Comparison of ENCODE assay signal across 8 cellular contexts in genomic region chr12:96258451-96258933, GRCh38.
DNase-seq lines count a peak whose midpoint lies in the region; ATAC-seq and TF ChIP-seq lines count a peak whose summit lies in the region.

No MANE protein-coding gene starts in this region.

- H3K9ac ChIP-seq in neural progenitor cell: no peak overlapping the region

- peaks cover 28% of the 10 kb centered on the region for H3K36me3 Mint-ChIP-seq in neural progenitor cell

- DNase-seq in COR-L47 (lab: John Stamatoyannopoulos, UW) (peak; percentile 66), NCI-H2107 (lab: John Stamatoyannopoulos, UW) (peak; percentile 87), dorsolateral prefrontal cortex (peak in 1 of 10 donors; percentile 28), neural progenitor cell (ENCODE audit: low spot score) (peak; percentile 66), GOT3 (lab: John Stamatoyannopoulos, UW) (no peak), AML-193 (lab: John Stamatoyannopoulos, UW) (no peak), NCI-H1105 treated with DMSO at 0.1 percent for 48 hours (lab: John Stamatoyannopoulos, UW) (no peak)

- no peaks in the 10 kb centered on the region for H3K79me2 ChIP-seq in neural progenitor cell (ENCODE audit: low read depth)

- intact Hi-C loops in dorsolateral prefrontal cortex (cut with DNase I): no loop called here

- H3K27ac ChIP-seq in dorsolateral prefrontal cortex (peak overlapping the region in 45 of 59 donors; percentile 1 to 76 (median 42)), neural progenitor cell (peak overlapping the region; percentile 92)

- peaks cover 13% of the 10 kb centered on the region for H3K4me1 Mint-ChIP-seq in neural progenitor cell

- H3F3A ChIP-seq in neural progenitor cell (ENCODE audit: low read depth): peaks cover 40% of the 10 kb centered on the region

- H4K20me1 ChIP-seq in neural progenitor cell (ENCODE audit: low read depth): no peaks in the 10 kb centered on the region

- ATAC-seq in HG02678 (IDR thresholded peaks at IDR 0.05; ENCODE audit: unreplicated experiment): no peak

- peak overlapping the region; percentile 21 for H3K27ac Mint-ChIP-seq in neural progenitor cell

- H2AFZ ChIP-seq in neural progenitor cell (replicated peaks): no peak overlapping the region

- H3K4me2 ChIP-seq in neural progenitor cell: peak overlapping the region; percentile 53

- H3K9me3 Mint-ChIP-seq in neural progenitor cell: no peaks in the 10 kb centered on the region

- TF ChIP-seq CTCF in dorsolateral prefrontal cortex (IDR thresholded peaks at IDR 0.05 in 54 of 56, conservative IDR thresholded peaks at IDR 0.05 in 2 of 56; ENCODE audit: low read depth in 1 of 56, partially characterized antibody in 56 of 56): no peak
- no peak for TF ChIP-seq CTCF in neural progenitor cell (IDR thresholded peaks at IDR 0.05)

- H3K27me3 Mint-ChIP-seq in neural progenitor cell (ENCODE audit: insufficient read depth, low read depth): peaks cover 5% of the 10 kb centered on the region

- no peak overlapping the region for H3K4me3 Mint-ChIP-seq in neural progenitor cell

- H3K4me1 ChIP-seq in neural progenitor cell: peaks cover 26% of the 10 kb centered on the region

- H3K36me3 ChIP-seq in neural progenitor cell: no peaks in the 10 kb centered on the region

- H3K27me3 ChIP-seq in dorsolateral prefrontal cortex (no peaks in the 10 kb centered on the region), neural progenitor cell (no peaks in the 10 kb centered on the region)

- no peaks in the 10 kb centered on the region for H3K9me3 ChIP-seq in neural progenitor cell (ENCODE audit: low read depth)

- H3K4me3 ChIP-seq in dorsolateral prefrontal cortex: no peak overlapping the region
- no peak overlapping the region for H3K4me3 ChIP-seq in neural progenitor cell

Comparison
In these comparisons a context has a peak if more than half of its experiments do, and no peak if none do; other contexts are left out.
1. DNase-seq: peak in COR-L47 (single experiment), NCI-H2107 (single experiment) and neural progenitor cell (single experiment); none in GOT3 (single experiment), AML-193 (0 of 2) and NCI-H1105 treated with DMSO at 0.1 percent for 48 hours (single experiment).